ENCODE assay signal across 8 cellular contexts in genomic region chr7:519974-520458, GRCh38. TPM values are rescaled to one million over a fixed set of nuclear protein-coding genes. Genes with fewer than 3 reads are reported as not detected.
DNase-seq lines count a peak whose midpoint lies in the region; ATAC-seq, FAIRE-seq and TF ChIP-seq lines count a peak whose summit lies in the region.

No MANE protein-coding gene starts in this region.

- no peak overlapping the region for H3K27ac Mint-ChIP-seq in neural progenitor cell

- H3K4me3 ChIP-seq in HUES48 (ENCODE audit: low read depth, low read length): peak overlapping the region; percentile 60
- H3K4me3 ChIP-seq in neural progenitor cell: peak overlapping the region; percentile 53

- DNase-seq in DMS79 treated with DMSO at 0.1 percent for 48 hours (lab: John Stamatoyannopoulos, UW) (peak; percentile 28), frontal cortex (ENCODE audit: low spot score in 2 of 2) (peak; percentile 64 to 81), neural progenitor cell (ENCODE audit: low spot score) (peak; percentile 86), NCI-H526 treated with DMSO at 0.1 percent for 48 hours (lab: John Stamatoyannopoulos, UW) (no peak)
- DNase-seq in activated CD4-positive, CD25-positive, alpha-beta regulatory T cell treated with anti-CD3 and anti-CD28 coated beads, Interleukin-2, amount 50 U/mL, for 72 hours: peak; percentile 44

- no peak for FAIRE-seq in frontal cortex (lab: Jason Lieb, UNC)

- ATAC-seq in GM21381 (IDR thresholded peaks at IDR 0.05; ENCODE audit: unreplicated experiment) (no peak), GM18907 (IDR thresholded peaks at IDR 0.05; ENCODE audit: unreplicated experiment) (no peak)

- H3K79me2 ChIP-seq in neural progenitor cell (ENCODE audit: low read depth): peaks cover 7% of the 10 kb centered on the region

- H3K4me2 ChIP-seq in neural progenitor cell: peak overlapping the region; percentile 76

- H3K27ac ChIP-seq in HUES48 (ENCODE audit: low read depth, low read length) (peak overlapping the region; percentile 71), neural progenitor cell (no peak overlapping the region)

- H3K4me1 Mint-ChIP-seq in neural progenitor cell: peaks cover 16% of the 10 kb centered on the region

- H3K4me1 ChIP-seq in HUES48 (ENCODE audit: control insufficient read depth, insufficient read depth, low read length) (peaks cover 25% of the 10 kb centered on the region), neural progenitor cell (peaks cover 44% of the 10 kb centered on the region)

- H3K36me3 Mint-ChIP-seq in neural progenitor cell: no peaks in the 10 kb centered on the region

- H3K27me3 ChIP-seq in HUES48 (ENCODE audit: control insufficient read depth, insufficient read depth, low read length) (peaks cover 60% of the 10 kb centered on the region), neural progenitor cell (peaks cover 97% of the 10 kb centered on the region)

- H3K27me3 Mint-ChIP-seq in neural progenitor cell (ENCODE audit: insufficient read depth, low read depth): peaks cover 55% of the 10 kb centered on the region

- no peak overlapping the region for H3K4me3 Mint-ChIP-seq in neural progenitor cell

- no peaks in the 10 kb centered on the region for H3K9me3 ChIP-seq in HUES48 (ENCODE audit: control insufficient read depth, insufficient read depth, low read length)
- H3K9me3 ChIP-seq in neural progenitor cell (ENCODE audit: low read depth): no peaks in the 10 kb centered on the region

- TF ChIP-seq CTCF in neural progenitor cell (IDR thresholded peaks at IDR 0.05): peak; percentile 18

- H4K20me1 ChIP-seq in neural progenitor cell (ENCODE audit: low read depth): peaks cover 51% of the 10 kb centered on the region

- no peaks in the 10 kb centered on the region for H3K9me3 Mint-ChIP-seq in neural progenitor cell

- H3F3A ChIP-seq in neural progenitor cell (ENCODE audit: low read depth): peaks cover 48% of the 10 kb centered on the region

- H3K9ac ChIP-seq in HUES48 (ENCODE audit: low read depth, low read length) (no peak overlapping the region), neural progenitor cell (no peak overlapping the region)

- H3K36me3 ChIP-seq in HUES48 (ENCODE audit: control insufficient read depth, insufficient read depth, low read length) (no peaks in the 10 kb centered on the region), neural progenitor cell (no peaks in the 10 kb centered on the region)

- H2AFZ ChIP-seq in neural progenitor cell (replicated peaks): no peak overlapping the region

RNA-seq across cellular contexts. Expression of gene PDGFA, which starts 0.4 kb away (rescaled TPM):
- 42.4 TPM for total RNA-seq in frontal cortex
- 9.8 and 13.7 TPM in 2 replicates for total RNA-seq in neural progenitor cell (ENCODE audit: low replicate concordance)
